9 cellular contexts compared by ENCODE assay signal in the genomic region with DNA sequence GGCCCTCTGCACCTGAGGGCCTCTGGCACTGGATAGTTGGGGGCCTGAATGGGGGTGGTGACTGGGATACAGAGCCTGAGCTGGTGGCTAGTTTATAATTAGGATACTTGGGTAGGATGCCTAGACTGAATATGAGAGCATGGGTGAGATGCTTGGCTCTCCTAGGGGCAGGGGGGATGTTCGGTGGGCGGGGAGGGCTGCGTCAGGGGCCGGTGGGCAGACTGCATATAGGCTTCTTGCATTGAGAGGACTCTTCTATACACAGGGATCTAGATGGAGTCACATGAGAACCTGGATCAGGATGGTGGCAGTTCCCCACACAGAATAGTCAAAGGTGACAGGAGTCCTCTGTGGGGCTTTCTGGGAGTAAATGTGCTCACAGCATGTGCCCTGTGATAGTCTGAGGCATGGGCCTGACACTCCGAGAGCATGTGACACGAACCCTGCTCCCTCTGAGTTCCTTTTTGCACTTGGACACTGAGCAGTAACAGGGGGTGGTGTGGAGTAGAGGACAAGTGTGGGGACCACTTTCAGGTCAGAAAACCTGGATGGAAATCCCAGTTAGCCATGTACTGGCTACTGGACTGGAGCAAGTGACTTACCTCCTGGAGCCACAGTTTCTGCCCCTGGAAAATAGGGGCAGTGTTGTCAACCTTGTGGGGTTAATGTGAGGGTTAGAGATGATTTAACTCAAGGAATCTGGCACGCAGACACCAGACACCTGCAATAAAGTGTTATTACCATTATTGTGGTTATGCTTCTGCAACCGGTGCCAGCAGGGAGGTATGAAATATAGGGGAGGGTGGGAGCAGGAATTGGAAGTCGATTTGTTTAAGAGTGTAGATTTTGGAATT. TPM values are rescaled to one million over a fixed set of nuclear protein-coding genes. Genes with fewer than 3 reads are reported as not detected.
DNase-seq lines count a peak whose midpoint lies in the region; ATAC-seq and TF ChIP-seq lines count a peak whose summit lies in the region.
"Had no signal": no experiment of that assay in that cellular context is flagged by ENCODE, and none has a peak within 500 bp of the region (broad histone marks: within the 10 kb centered on the region; RNA-seq: fewer than 3 reads in every experiment).

No MANE protein-coding gene starts in this region.

- peak overlapping the region; percentile 96 for H3K27ac Mint-ChIP-seq in T-helper 17 cell

- peaks cover 14% of the 10 kb centered on the region for H3K36me3 ChIP-seq in fibroblast of lung (ENCODE audit: control insufficient read depth, insufficient read depth, low read length)

- no peak for ATAC-seq in T-helper 17 cell
- no peak for ATAC-seq in HG02938 (IDR thresholded peaks at IDR 0.05; ENCODE audit: unreplicated experiment)
- no peak for ATAC-seq in GM18873 (IDR thresholded peaks at IDR 0.05; ENCODE audit: low FRiP score, unreplicated experiment)
- no peak for ATAC-seq in GM19351 (IDR thresholded peaks at IDR 0.05; ENCODE audit: unreplicated experiment)

- H3K4me1 Mint-ChIP-seq in T-helper 17 cell: peaks cover 69% of the 10 kb centered on the region

- no peaks in the 10 kb centered on the region for H3K27me3 ChIP-seq in fibroblast of lung (ENCODE audit: control insufficient read depth, insufficient read depth, low read length)

- H3K27ac ChIP-seq in fibroblast of lung (ENCODE audit: insufficient read depth, low read length): peak overlapping the region; percentile 96

- H3K4me3 Mint-ChIP-seq in T-helper 17 cell: peak overlapping the region; percentile 97

- TF ChIP-seq CTCF in fibroblast of lung (conservative IDR thresholded peaks at IDR 0.05 in 1 of 2, IDR thresholded peaks at IDR 0.05 in 1 of 2; ENCODE audit: low read depth in 1 of 2, low read length in 2 of 2) (no peak), retinal pigment epithelial cell (conservative IDR thresholded peaks at IDR 0.05; ENCODE audit: low read depth, low read length) (no peak)

- peaks cover 72% of the 10 kb centered on the region for H3K79me2 ChIP-seq in fibroblast of lung (ENCODE audit: control insufficient read depth, insufficient read depth, low read length)

- no peaks in the 10 kb centered on the region for H3K27me3 Mint-ChIP-seq in T-helper 17 cell

- H3K4me3 ChIP-seq in GM08714 (ENCODE audit: low read length) (peak overlapping the region; percentile 93; the same call in 1 of the 2 replicates), fibroblast of lung (replicated peaks in 1 of 4; ENCODE audit: control extremely low read depth in 1 of 4, insufficient read depth in 1 of 4, low read depth in 3 of 4, low read length in 4 of 4) (peak overlapping the region; percentile 84 to 93 (median 88)), retinal pigment epithelial cell (ENCODE audit: low read length) (peak overlapping the region; percentile 90)

- H3K4me1 ChIP-seq in fibroblast of lung (ENCODE audit: control insufficient read depth, extremely low read depth, insufficient read depth, low read length): peaks cover 20% of the 10 kb centered on the region

- H3K9me3 ChIP-seq in T-helper 17 cell (ENCODE audit: control insufficient read depth, low read length, poor library complexity, severe bottlenecking) (no peaks in the 10 kb centered on the region), fibroblast of lung (ENCODE audit: control insufficient read depth, insufficient read depth, low read depth, low read length) (no peaks in the 10 kb centered on the region)

- H3K9ac ChIP-seq in fibroblast of lung (ENCODE audit: insufficient read depth, low read length): peak overlapping the region; percentile 91

- H3K4me2 ChIP-seq in fibroblast of lung (ENCODE audit: extremely low read depth, insufficient read depth, low read length): peak overlapping the region; percentile 95

- DNase-seq in T-helper 17 cell (no peak), fibroblast of lung (ENCODE audit: low read depth in 2 of 2) (no peak), retinal pigment epithelial cell (ENCODE audit: low read depth) (no peak), LoVo (ENCODE audit: low spot score) (no peak)
- DNase-seq: stimulated activated CD4-positive, alpha-beta T cell treated with anti-CD3 and anti-CD28 coated beads, Interleukin-4, amount 100 ng/mL, for 4 hours had no signal

- H4K20me1 ChIP-seq in fibroblast of lung (ENCODE audit: control insufficient read depth, extremely low read depth, insufficient read depth, low read length): peaks cover 2% of the 10 kb centered on the region

- no peak overlapping the region for H2AFZ ChIP-seq in fibroblast of lung (ENCODE audit: low read length)

- peaks cover 2% of the 10 kb centered on the region for H3K36me3 Mint-ChIP-seq in T-helper 17 cell (ENCODE audit: low read depth)

RNA-seq across cellular contexts. Expression of gene MAP7D1, which starts 2.2 kb away (rescaled TPM):
- total RNA-seq in T-helper 17 cell (100 to 1,000 TPM; 173 to 175 TPM), fibroblast of lung (52.6 and 78.4 TPM in 2 replicates)
- polyA plus RNA-seq in fibroblast of lung: 70.6 and 91.2 TPM in 2 replicates
- 113 and 136 TPM in 2 replicates for polyA plus RNA-seq in fibroblast of lung (2012)
- polyA minus RNA-seq in fibroblast of lung (ENCODE audit: low replicate concordance): 117 and 164 TPM in 2 replicates

RNA-seq across cellular contexts. Expression of gene TRAPPC3, which starts 8.9 kb away (rescaled TPM):
- total RNA-seq in T-helper 17 cell (10 to 100 TPM; 35.0 to 37.8 TPM), fibroblast of lung (70.6 and 88.5 TPM in 2 replicates)
- polyA plus RNA-seq in fibroblast of lung: 102 and 105 TPM in 2 replicates
- 90.0 and 102 TPM in 2 replicates for polyA plus RNA-seq in fibroblast of lung (2012)
- polyA minus RNA-seq in fibroblast of lung (ENCODE audit: low replicate concordance): 12.7 and 13.7 TPM in 2 replicates

RNA-seq across cellular contexts. Expression of gene COL8A2, which starts 33.2 kb away (rescaled TPM):
- under 1 TPM in 1 of 2 donors, not detected in 1; 0.25 TPM for total RNA-seq in T-helper 17 cell
- 18.5 and 31.0 TPM in 2 replicates for total RNA-seq in fibroblast of lung
- 2.9 and 5.2 TPM in 2 replicates for polyA plus RNA-seq in fibroblast of lung
- 3.1 and 5.8 TPM in 2 replicates for polyA plus RNA-seq in fibroblast of lung (2012)
- polyA minus RNA-seq in fibroblast of lung (ENCODE audit: low replicate concordance): 3.4 and 6.5 TPM in 2 replicates

Comparison
In these comparisons a context has a peak if more than half of its experiments do, and no peak if none do; other contexts are left out.
1. RNA of gene COL8A2, which starts 33.2 kb away (total RNA-seq): 18.5 to 31.0 TPM in fibroblast of lung; 0.25 TPM in T-helper 17 cell; every median in the first group is over 10 times any median in the second.
2. Peak in every context shown above with its lines, with median percentiles within 50 percentile points of each other: H3K4me3 ChIP-seq.